15 cellular contexts compared by ENCODE assay signal in genomic region chr10:99341860-99342517, GRCh38. TPM values are rescaled to one million over a fixed set of nuclear protein-coding genes. Genes with fewer than 3 reads are reported as not detected.
A peak's percentile ranks its signal among the peaks of the same experiment; 100 is the strongest.
DNase-seq lines count a peak whose midpoint lies in the region; ATAC-seq and TF ChIP-seq lines count a peak whose summit lies in the region.
"Had no signal": no experiment of that assay in that cellular context is flagged by ENCODE, and none has a peak within 500 bp of the region (broad histone marks: within the 10 kb centered on the region; RNA-seq: fewer than 3 reads in every experiment).

No MANE protein-coding gene starts in this region.

- H3K9me3 ChIP-seq in sigmoid colon (no peaks in the 10 kb centered on the region), A673 (ENCODE audit: low read depth, low read length, poor library complexity, severe bottlenecking) (no peaks in the 10 kb centered on the region)

- CTCF ChIA-PET in HEK293T (lab: Yijun Ruan, JAX) = no interaction called here
- CTCF ChIA-PET in A673 (lab: Charles Lee) = no interaction called here

- peak; percentile 62 for ATAC-seq in GM19351 (IDR thresholded peaks at IDR 0.05; ENCODE audit: unreplicated experiment)
- ATAC-seq: GM12878 had no signal

- POLR2A ChIA-PET in HEK293T (lab: Yijun Ruan, JAX) = no interaction called here
- POLR2A ChIA-PET in A673 (lab: Charles Lee; ENCODE audit: low non-redundant PET) = no interaction called here

- no peak for TF ChIP-seq POLR2A in sigmoid colon (IDR thresholded peaks at IDR 0.05)

- intact Hi-C loops in sigmoid colon (cut with DNase I) = no loop called here
- intact Hi-C loops in A673 (cut with micrococcal nuclease; ENCODE audit: unreplicated experiment) = no loop called here

- H3K36me3 ChIP-seq in sigmoid colon (no peaks in the 10 kb centered on the region), A673 (ENCODE audit: insufficient read depth, low read length, poor library complexity, severe bottlenecking) (no peaks in the 10 kb centered on the region)
- H3K36me3 ChIP-seq: cardiac muscle cell, WERI-Rb-1 had no signal

- BruUV-seq in A673 (replicated peaks; lab: Mats Ljungman, UMichigan) = no TSS peak

- no peak for TF ChIP-seq EP300 in sigmoid colon (IDR thresholded peaks at IDR 0.05)

- TF ChIP-seq CTCF in fibroblast of pulmonary artery (IDR thresholded peaks at IDR 0.05; ENCODE audit: low read length, missing control alignments) = no peak
- no peak for TF ChIP-seq CTCF in sigmoid colon (IDR thresholded peaks at IDR 0.05)
- no peak for TF ChIP-seq CTCF in A673 (conservative IDR thresholded peaks at IDR 0.05; ENCODE audit: low read depth, low read length)

- H3K27me3 ChIP-seq in sigmoid colon (no peaks in the 10 kb centered on the region), A673 (replicated peaks; ENCODE audit: insufficient read depth, low read depth, low read length, poor library complexity) (peaks cover 19% of the 10 kb centered on the region)
- H3K27me3 ChIP-seq: cardiac muscle cell had no signal

- DNase-seq in NCI-H69 (lab: John Stamatoyannopoulos, UW) (peak; percentile 6), fibroblast of pulmonary artery (ENCODE audit: low read depth) (peak; percentile 27), sigmoid colon (no peak), NCI-H1048 (lab: John Stamatoyannopoulos, UW) (no peak), HEK293T (ENCODE audit: extremely low spot score) (no peak), A673 (ENCODE audit: low spot score) (no peak)
- DNase-seq: Calu3; NCI-H345; stimulated activated CD4-positive, alpha-beta T cell treated with anti-CD3 and anti-CD28 coated beads, Interleukin-4, amount 100 ng/mL, for 4 hours; WERI-Rb-1 had no signal

- H3K4me1 ChIP-seq in sigmoid colon (peaks cover 0 to 12% (median 9%) of the 10 kb centered on the region in 4 donors), A673 (ENCODE audit: insufficient read depth, low read length, poor library complexity, severe bottlenecking) (no peaks in the 10 kb centered on the region)
- H3K4me1 ChIP-seq: parathyroid adenoma had no signal

- no peak overlapping the region for H3K4me3 ChIP-seq in fibroblast of pulmonary artery (replicated peaks; ENCODE audit: low read depth, low read length)
- H3K4me3 ChIP-seq in sigmoid colon = no peak overlapping the region
- no peak overlapping the region for H3K4me3 ChIP-seq in A673 (ENCODE audit: low read depth, low read length, poor library complexity, severe bottlenecking)
- H3K4me3 ChIP-seq: cardiac muscle cell, GM12878 had no signal

- 52 to 62% methylated on average over 3 of the region's 3 CpGs for WGBS in sigmoid colon, 2 donors

- H3K27ac ChIP-seq in sigmoid colon (peak overlapping the region in 3 of 4 donors; percentile 9 to 39 (median 23)), A673 (ENCODE audit: low read depth, low read length, poor library complexity, severe bottlenecking) (no peak overlapping the region)
- H3K27ac ChIP-seq: cardiac muscle cell, HL-60, parathyroid adenoma, WERI-Rb-1 had no signal

TF ChIP-seq in HEK293T, 16 proteins besides CTCF, POLR2A, EP300 and RAD21:
- TF ChIP-seq SUZ12 (IDR thresholded peaks at IDR 0.05) = no peak
- TF ChIP-seq CTBP1 (IDR thresholded peaks at IDR 0.05; ENCODE audit: borderline replicate concordance) = no peak
- TF ChIP-seq SP1 (IDR thresholded peaks at IDR 0.05) = no peak
- no peak for TF ChIP-seq ZNF384 (IDR thresholded peaks at IDR 0.05)
- TF ChIP-seq PKNOX1 (IDR thresholded peaks at IDR 0.05) = no peak

RNA-seq across cellular contexts. Expression of gene CNNM1, which starts 12.8 kb away (rescaled TPM):
- total RNA-seq in sigmoid colon (1 to 10 TPM; 1.1 to 2.2 (median 1.2) TPM), A673 (2021) (0.66 and 0.73 TPM in 2 replicates)
- under 1 TPM in 1 of 3 donors, not detected in 2; 0.23 TPM for polyA plus RNA-seq in sigmoid colon
- total RNA-seq: GM12878 had no signal

Comparison
In these comparisons a context has a peak if more than half of its experiments do, and no peak if none do; other contexts are left out.
1. DNase-seq: peak in NCI-H69 (single experiment) and fibroblast of pulmonary artery (single experiment); none in sigmoid colon (single experiment), NCI-H1048 (single experiment), HEK293T (single experiment) and A673 (single experiment).